ENCODE assay signal across 23 cellular contexts in the genomic region with DNA sequence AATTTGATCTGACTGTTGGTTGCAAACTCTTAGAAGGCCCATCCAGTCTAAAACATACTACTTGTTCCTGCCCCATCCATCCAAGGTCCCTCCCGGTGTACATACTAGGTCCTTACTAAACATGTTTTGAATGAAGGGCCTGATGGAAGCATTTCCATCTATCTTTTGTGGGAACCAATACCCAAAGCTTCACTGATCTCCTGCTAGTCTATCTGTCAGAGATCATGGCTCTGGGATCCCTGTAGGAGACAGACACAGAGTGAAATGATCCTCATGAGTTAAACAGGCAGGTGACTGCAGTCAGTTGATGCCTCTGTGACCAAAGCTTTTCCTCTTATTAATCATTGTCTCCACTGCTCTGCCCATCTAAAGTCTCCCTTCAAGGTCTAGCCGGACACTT.
"Had no signal": no experiment of that assay in that cellular context is flagged by ENCODE, and none has a peak within 500 bp of the region (broad histone marks: within the 10 kb centered on the region; RNA-seq: fewer than 3 reads in every experiment).

No MANE protein-coding gene starts in this region.

- H3K27ac ChIP-seq: colonic mucosa, coronary artery, dorsolateral prefrontal cortex, epithelial cell of prostate, esophagus squamous epithelium, foreskin keratinocyte, gastrocnemius medialis, gastroesophageal sphincter, heart left ventricle, heart right ventricle had no signal

- H3K4me1 ChIP-seq: colonic mucosa, esophagus squamous epithelium, foreskin keratinocyte, gastrocnemius medialis, gastroesophageal sphincter, heart left ventricle, heart right ventricle had no signal

- H3K4me3 ChIP-seq: colonic mucosa, coronary artery, dorsolateral prefrontal cortex, esophagus squamous epithelium, gastrocnemius medialis, gastroesophageal sphincter, heart left ventricle, heart right ventricle had no signal

- H3K27me3 ChIP-seq: colonic mucosa, dorsolateral prefrontal cortex, esophagus squamous epithelium, foreskin keratinocyte, gastrocnemius medialis, gastroesophageal sphincter, heart left ventricle had no signal

- H3K36me3 ChIP-seq: colonic mucosa, esophagus squamous epithelium, gastrocnemius medialis, gastroesophageal sphincter, heart left ventricle, heart right ventricle had no signal

- ATAC-seq: effector memory CD8-positive, alpha-beta T cell; esophagus mucosa; foreskin keratinocyte; gastrocnemius medialis; gastroesophageal sphincter; heart left ventricle; heart right ventricle had no signal

- DNase-seq: colonic mucosa; cortex of kidney; dermis blood vessel endothelial cell; dorsolateral prefrontal cortex; effector CD4-positive, alpha-beta T cell; effector CD8-positive, alpha-beta T cell; effector memory CD4-positive, alpha-beta T cell; effector memory CD8-positive, alpha-beta T cell; endodermal cell; erythroblast; esophagus squamous epithelium; foreskin fibroblast; foreskin keratinocyte; foreskin melanocyte; gastrocnemius medialis; glutamatergic neuron; head of caudate nucleus; heart left ventricle; heart right ventricle had no signal

- H3K9me3 ChIP-seq: colonic mucosa, esophagus squamous epithelium, gastrocnemius medialis had no signal
